In genomic region chr2:101188683-101189405, GRCh38 we compare ENCODE assay signal across 9 cellular contexts. TPM values are rescaled to one million over a fixed set of nuclear protein-coding genes. Genes with fewer than 3 reads are reported as not detected.
DNase-seq lines count a peak whose midpoint lies in the region; ATAC-seq and TF ChIP-seq lines count a peak whose summit lies in the region.
"Had no signal": no experiment of that assay in that cellular context is flagged by ENCODE, and none has a peak within 500 bp of the region (broad histone marks: within the 10 kb centered on the region; RNA-seq: fewer than 3 reads in every experiment).

No MANE protein-coding gene starts in this region.

- no peak overlapping the region for H3K27ac ChIP-seq in heart left ventricle
- no peak overlapping the region for H3K27ac ChIP-seq in right atrium auricular region
- H3K27ac ChIP-seq in RWPE2 (ENCODE audit: poor library complexity, severe bottlenecking) = no peak overlapping the region
- no peak overlapping the region for H3K27ac ChIP-seq in foreskin keratinocyte
- H3K27ac ChIP-seq in tibial artery = no peak overlapping the region

- intact Hi-C loops in heart left ventricle (cut with DNase I) = no loop called here
- intact Hi-C loops in tibial artery (cut with DNase I; ENCODE audit: low total_unique reads) = no loop called here
- intact Hi-C loops in activated CD4-positive, alpha-beta T cell treated with anti-CD3 and anti-CD28 coated beads for 36 hours (cut with DNase I, micrococcal nuclease) = no loop called here
- intact Hi-C loops in posterior vena cava (cut with DNase I) = no loop called here

- peak in 1 of 4 donors; percentile 36 for ATAC-seq in heart left ventricle
- ATAC-seq in RWPE2 (ENCODE audit: low read depth) = no peak
- peak; percentile 28 for ATAC-seq in foreskin keratinocyte
- ATAC-seq in activated CD4-positive, alpha-beta T cell treated with anti-CD3 and anti-CD28 coated beads for 36 hours = no peak

- TF ChIP-seq POLR2A in heart left ventricle (IDR thresholded peaks at IDR 0.05) = no peak

- 54 to 61% (median 57%) methylated on average over 5 of the region's 5 CpGs for WGBS in heart left ventricle, 4 donors

- H3K27me3 ChIP-seq in heart left ventricle = no peaks in the 10 kb centered on the region
- H3K27me3 ChIP-seq in right atrium auricular region = no peaks in the 10 kb centered on the region
- H3K27me3 ChIP-seq in RWPE2 (ENCODE audit: insufficient read depth, poor library complexity, severe bottlenecking) = no peaks in the 10 kb centered on the region
- no peaks in the 10 kb centered on the region for H3K27me3 ChIP-seq in foreskin keratinocyte
- H3K27me3 ChIP-seq in tibial artery = no peaks in the 10 kb centered on the region

- H3K4me1 ChIP-seq in heart left ventricle = peaks cover 0 to 15% (median 0%) of the 10 kb centered on the region in 12 donors
- no peaks in the 10 kb centered on the region for H3K4me1 ChIP-seq in right atrium auricular region
- peaks cover 28% of the 10 kb centered on the region for H3K4me1 ChIP-seq in RWPE2 (ENCODE audit: insufficient read depth, poor library complexity, severe bottlenecking)
- peaks cover 28% of the 10 kb centered on the region for H3K4me1 ChIP-seq in foreskin keratinocyte
- H3K4me1 ChIP-seq in tibial artery = peaks cover 0 to 2% (median 0%) of the 10 kb centered on the region in 4 donors

- H3K36me3 Mint-ChIP-seq in activated CD4-positive, alpha-beta T cell treated with anti-CD3 and anti-CD28 coated beads for 36 hours (ENCODE audit: low read depth) = no peaks in the 10 kb centered on the region
- H3K36me3 Mint-ChIP-seq in T-helper 2 cell treated with Interferon-gamma antibody and Interleukin-4, amounts not matched to agents 5 μg/mL and 100 μg/mL, for 36 hours (ENCODE audit: low read depth) = peaks cover 1% of the 10 kb centered on the region

- H3K27me3 Mint-ChIP-seq in activated CD4-positive, alpha-beta T cell treated with anti-CD3 and anti-CD28 coated beads for 36 hours = no peaks in the 10 kb centered on the region
- H3K27me3 Mint-ChIP-seq in T-helper 2 cell treated with Interferon-gamma antibody and Interleukin-4, amounts not matched to agents 5 μg/mL and 100 μg/mL, for 36 hours (ENCODE audit: low read depth) = peaks cover 2% of the 10 kb centered on the region

- TF ChIP-seq CTCF in heart left ventricle (IDR thresholded peaks at IDR 0.05) (peak; percentile 20 to 65 (median 42)), right atrium auricular region (IDR thresholded peaks at IDR 0.05) (peak in 1 of 2 donors; percentile 55), RWPE2 (IDR thresholded peaks at IDR 0.05; ENCODE audit: poor library complexity, severe bottlenecking) (peak; percentile 32), foreskin keratinocyte (conservative IDR thresholded peaks at IDR 0.05) (peak; percentile 52), tibial artery (IDR thresholded peaks at IDR 0.05) (peak; percentile 4 to 20)

- H3K27ac Mint-ChIP-seq in activated CD4-positive, alpha-beta T cell treated with anti-CD3 and anti-CD28 coated beads for 36 hours = no peak overlapping the region
- no peak overlapping the region for H3K27ac Mint-ChIP-seq in T-helper 2 cell treated with Interferon-gamma antibody and Interleukin-4, amounts not matched to agents 5 μg/mL and 100 μg/mL, for 36 hours

- H3K36me3 ChIP-seq in heart left ventricle (no peaks in the 10 kb centered on the region), right atrium auricular region (no peaks in the 10 kb centered on the region), RWPE2 (ENCODE audit: low read depth) (no peaks in the 10 kb centered on the region), tibial artery (no peaks in the 10 kb centered on the region)

- H3K4me1 Mint-ChIP-seq in activated CD4-positive, alpha-beta T cell treated with anti-CD3 and anti-CD28 coated beads for 36 hours = no peaks in the 10 kb centered on the region
- no peaks in the 10 kb centered on the region for H3K4me1 Mint-ChIP-seq in T-helper 2 cell treated with Interferon-gamma antibody and Interleukin-4, amounts not matched to agents 5 μg/mL and 100 μg/mL, for 36 hours (ENCODE audit: low read depth)

- CTCF ChIA-PET in activated CD4-positive, alpha-beta T cell treated with anti-CD3 and anti-CD28 coated beads for 36 hours (lab: Charles Lee) = interaction anchor here (0.6 to 1.5 kb wide), 10 partner anchors 16 to 201 kb away, joined by 3 to 11 read pairs (median 3); no protein-coding TSS in a partner anchor

- POLR2A ChIA-PET in activated CD4-positive, alpha-beta T cell treated with anti-CD3 and anti-CD28 coated beads for 36 hours (lab: Charles Lee) = no interaction called here

- H3K9me3 ChIP-seq in heart left ventricle (peaks cover 0 to 10% (median 0%) of the 10 kb centered on the region in 12 donors), right atrium auricular region (no peaks in the 10 kb centered on the region), RWPE2 (ENCODE audit: severe bottlenecking) (no peaks in the 10 kb centered on the region), tibial artery (peaks cover 0 to 7% (median 0%) of the 10 kb centered on the region in 3 donors)

- H3K4me3 Mint-ChIP-seq in activated CD4-positive, alpha-beta T cell treated with anti-CD3 and anti-CD28 coated beads for 36 hours = no peak overlapping the region
- H3K4me3 Mint-ChIP-seq in T-helper 2 cell treated with Interferon-gamma antibody and Interleukin-4, amounts not matched to agents 5 μg/mL and 100 μg/mL, for 36 hours = no peak overlapping the region

- peaks cover 2% of the 10 kb centered on the region for H3K9me3 Mint-ChIP-seq in activated CD4-positive, alpha-beta T cell treated with anti-CD3 and anti-CD28 coated beads for 36 hours (ENCODE audit: low read depth)
- H3K9me3 Mint-ChIP-seq in T-helper 2 cell treated with Interferon-gamma antibody and Interleukin-4, amounts not matched to agents 5 μg/mL and 100 μg/mL, for 36 hours = peaks cover 16% of the 10 kb centered on the region

- DNase-seq in heart left ventricle (no peak), right atrium auricular region (ENCODE audit: low spot score) (no peak), RWPE2 (ENCODE audit: low spot score) (no peak), foreskin keratinocyte (no peak), tibial artery (no peak), posterior vena cava (ENCODE audit: low spot score) (no peak)
- no peak for DNase-seq in activated CD4-positive, alpha-beta T cell treated with anti-CD3 and anti-CD28 coated beads for 36 hours
- DNase-seq in T-helper 2 cell treated with Interferon-gamma antibody and Interleukin-4, amounts not matched to agents 5 μg/mL and 100 μg/mL, for 36 hours (ENCODE audit: low spot score) = no peak
- DNase-seq: T1000 had no signal

- H3K4me3 ChIP-seq in heart left ventricle = no peak overlapping the region
- H3K4me3 ChIP-seq in right atrium auricular region = no peak overlapping the region
- H3K4me3 ChIP-seq in RWPE2 (ENCODE audit: severe bottlenecking) = no peak overlapping the region
- no peak overlapping the region for H3K4me3 ChIP-seq in tibial artery

RNA-seq across cellular contexts. Expression of gene TBC1D8, which starts 37.7 kb away (rescaled TPM):
- total RNA-seq in heart left ventricle (10 to 100 TPM; 36.9 to 61.7 (median 53.3) TPM), right atrium auricular region (10 to 100 TPM; 42.3 to 50.3 TPM), foreskin keratinocyte (7.4 and 8.3 TPM in 2 replicates), posterior vena cava (10 to 100 TPM; 13.5 to 13.9 TPM)
- polyA plus RNA-seq in heart left ventricle (10 to 100 TPM; 30.1 to 35.8 TPM), foreskin keratinocyte (2.3 and 3.0 TPM in 2 replicates)
- total RNA-seq in activated CD4-positive, alpha-beta T cell treated with anti-CD3 and anti-CD28 coated beads for 36 hours = 1 to 10 TPM; 3.3 to 3.4 TPM
